ENCODE assay signal across 8 cellular contexts in the genomic region with DNA sequence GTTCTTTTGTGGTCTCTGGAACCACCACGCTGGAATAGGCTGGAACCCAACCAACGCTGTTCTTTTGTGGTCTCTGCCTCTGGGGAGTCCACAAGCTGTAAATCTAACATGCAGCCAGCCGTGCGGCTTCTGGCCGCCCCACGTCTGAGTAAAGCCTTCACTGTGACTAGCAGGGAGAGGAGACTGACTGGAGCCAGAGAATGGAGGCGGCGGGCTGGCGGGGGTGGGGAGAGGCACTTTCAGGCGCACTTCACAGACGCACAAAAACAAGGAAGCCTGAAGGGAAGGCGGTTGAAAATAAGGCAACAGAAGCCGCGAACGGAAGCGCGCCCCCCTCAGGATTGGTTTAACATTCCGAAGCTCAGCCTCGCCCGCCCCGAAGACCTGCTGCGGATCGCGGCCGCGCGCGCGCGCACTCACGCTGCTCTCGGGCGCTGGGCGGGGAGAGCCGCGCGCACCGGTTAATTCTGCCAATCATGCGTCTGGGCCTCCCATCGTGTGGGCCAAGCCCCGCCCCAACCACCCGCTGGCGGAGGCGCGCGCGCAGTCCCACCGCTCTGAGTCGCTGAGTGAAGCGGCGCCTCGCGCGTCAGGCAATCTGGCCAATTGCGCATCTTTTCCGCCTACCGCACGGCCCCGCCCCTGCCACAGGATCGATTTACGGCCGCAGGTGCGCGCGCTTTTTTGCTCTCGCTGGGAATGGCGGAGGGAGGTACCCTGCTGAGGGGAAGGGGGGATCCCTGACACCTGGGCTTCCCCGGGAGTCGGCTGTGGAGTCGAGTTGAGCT. TPM values are rescaled to one million over a fixed set of nuclear protein-coding genes. Genes with fewer than 3 reads are reported as not detected.
A peak's percentile ranks its signal among the peaks of the same experiment; 100 is the strongest.
DNase-seq lines count a peak whose midpoint lies in the region; ATAC-seq, FAIRE-seq and TF ChIP-seq lines count a peak whose summit lies in the region.

A gene with protein sequence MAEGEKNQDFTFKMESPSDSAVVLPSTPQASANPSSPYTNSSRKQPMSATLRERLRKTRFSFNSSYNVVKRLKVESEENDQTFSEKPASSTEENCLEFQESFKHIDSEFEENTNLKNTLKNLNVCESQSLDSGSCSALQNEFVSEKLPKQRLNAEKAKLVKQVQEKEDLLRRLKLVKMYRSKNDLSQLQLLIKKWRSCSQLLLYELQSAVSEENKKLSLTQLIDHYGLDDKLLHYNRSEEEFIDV (plus strand): TSS at position 687 of the 788 bp plus-strand sequence. CDS start 13 bp downstream, at position 700.

- TF ChIP-seq POLR2A in prostate gland (IDR thresholded peaks at IDR 0.05) = peak; percentile 87

- peak; percentile 91 to 92 for DNase-seq in NCI-H187 (lab: John Stamatoyannopoulos, UW)
- DNase-seq in T-helper 2 cell = peak; percentile 99 to 100 (median 99)
- DNase-seq in left ventricle myocardium inferior = peak; percentile 99
- DNase-seq in prostate gland (ENCODE audit: low spot score) = peak; percentile 99
- peak; percentile 97 for DNase-seq in urothelium cell line (ENCODE audit: low spot score)

- H3K9me3 ChIP-seq in left ventricle myocardium inferior (replicated peaks) (no peaks in the 10 kb centered on the region), prostate gland (no peaks in the 10 kb centered on the region)

- under 1% methylated on average over 70 of the region's 70 CpGs for WGBS in prostate gland

- H3K27ac ChIP-seq in angular gyrus (ENCODE audit: low read depth, low read length) = peak within 1 kb of the TSS; percentile 99
- peak within 1 kb of the TSS; percentile 98 for H3K27ac ChIP-seq in left ventricle myocardium inferior (replicated peaks)
- peak within 1 kb of the TSS; percentile 93 to 98 for H3K27ac ChIP-seq in prostate gland

- intact Hi-C loops in left ventricle myocardium inferior (cut with micrococcal nuclease) = loop anchor here (10.0 kb wide), 1 partner anchor 237 kb away; no protein-coding TSS in a partner anchor
- intact Hi-C loops in prostate gland (cut with DNase I) = loop anchor here (5.0 to 10.0 kb wide), 3 partner anchors 143 to 234 kb away; a partner anchor contains a TSS

- H3K27me3 ChIP-seq in left ventricle myocardium inferior (ENCODE audit: low read depth) (no peaks in the 10 kb centered on the region), prostate gland (replicated peaks; ENCODE audit: insufficient read depth) (no peaks in the 10 kb centered on the region)

- H3K36me3 ChIP-seq in left ventricle myocardium inferior = peaks cover 15% of the 10 kb centered on the region
- no peaks in the 10 kb centered on the region for H3K36me3 ChIP-seq in prostate gland

- H3K4me3 ChIP-seq in left ventricle myocardium inferior (peak within 1 kb of the TSS; percentile 77), prostate gland (peak within 1 kb of the TSS; percentile 63 to 71)

- FAIRE-seq in urothelium cell line (lab: Jason Lieb, UNC) = peak; percentile 99

- H3K4me1 ChIP-seq in left ventricle myocardium inferior (peaks cover 27% of the 10 kb centered on the region), prostate gland (replicated peaks) (peaks cover 3% of the 10 kb centered on the region)

- peak; percentile 71 for TF ChIP-seq CTCF in left ventricle myocardium inferior (IDR thresholded peaks at IDR 0.05; ENCODE audit: borderline replicate concordance)
- peak; percentile 48 to 83 (median 64) for TF ChIP-seq CTCF in prostate gland (IDR thresholded peaks at IDR 0.05)

- ATAC-seq in GM18499 (IDR thresholded peaks at IDR 0.05; ENCODE audit: insufficient read depth, unreplicated experiment) (peak; percentile 72), HG02943 (IDR thresholded peaks at IDR 0.05; ENCODE audit: low read depth, unreplicated experiment) (peak; percentile 92)

RNA-seq across cellular contexts. Expression of the gene that starts here (rescaled TPM):
- 6.0 TPM for total RNA-seq in left ventricle myocardium inferior
- 10 to 100 TPM in 1 of 2 donors, 1 to 10 TPM in 1; 8.1 to 16.3 TPM for total RNA-seq in prostate gland

Comparison
In these comparisons a context has a peak if more than half of its experiments do, and no peak if none do; other contexts are left out.
1. Peak in every context shown above with its lines: DNase-seq, ATAC-seq, H3K4me3 ChIP-seq and H3K27ac ChIP-seq.